In genomic region chr7:10802011-10802410, GRCh38 we compare ENCODE assay signal across 1 cellular context.
TF ChIP-seq lines count a peak whose summit lies in the region.

No MANE protein-coding gene starts in this region.

TF ChIP-seq in GM23338, 12 proteins besides CTCF, POLR2A, EP300 and RAD21 (continued from another document):
- TF ChIP-seq ZNF462 (CRISPR knock-in tag; IDR thresholded peaks at IDR 0.05) (no peak), ZNF114 (CRISPR knock-in tag; IDR thresholded peaks at IDR 0.05) (no peak), ETS1 (IDR thresholded peaks at IDR 0.05) (no peak), STAT1 (IDR thresholded peaks at IDR 0.05; ENCODE audit: unreplicated experiment) (no peak), CREB1 (CRISPR knock-in tag; IDR thresholded peaks at IDR 0.05; ENCODE audit: low read depth) (no peak), NANOG (IDR thresholded peaks at IDR 0.05; ENCODE audit: borderline replicate concordance) (no peak)
